In genomic region chr4:7661846-7662506, GRCh38 we compare ENCODE assay signal across 16 cellular contexts.
DNase-seq lines count a peak whose midpoint lies in the region; ATAC-seq lines count a peak whose summit lies in the region.
"Had no signal": no experiment of that assay in that cellular context is flagged by ENCODE, and none has a peak within 500 bp of the region (broad histone marks: within the 10 kb centered on the region; RNA-seq: fewer than 3 reads in every experiment).

No MANE protein-coding gene starts in this region.

- H3K4me3 ChIP-seq in BLaER1 (no peak overlapping the region), H7 (ENCODE audit: insufficient read depth, low read depth, low read length) (no peak overlapping the region), neuronal stem cell (ENCODE audit: low read length in 2 of 2) (no peak overlapping the region)
- H3K4me3 ChIP-seq: GM23248 had no signal

- no peak overlapping the region for H3K18ac ChIP-seq in neuronal stem cell (ENCODE audit: low read length)

- no peak overlapping the region for H2BK5ac ChIP-seq in neuronal stem cell (ENCODE audit: low read length)

- H3K9ac ChIP-seq in BLaER1 (no peak overlapping the region), neuronal stem cell (ENCODE audit: low read depth, low read length, poor library complexity) (peak overlapping the region; percentile 21)
- H3K9ac ChIP-seq: GM23248, KMS-11 had no signal

- peak; percentile 85 for ATAC-seq in left lobe of liver

- H3K23ac ChIP-seq in neuronal stem cell (ENCODE audit: low read depth, low read length, poor library complexity), result no peak overlapping the region

- H3K36me3 ChIP-seq in BLaER1 (peaks cover 3% of the 10 kb centered on the region; the same call in 1 of the 2 replicates), H7 (replicated peaks; ENCODE audit: control insufficient read depth, insufficient read depth, low read length) (no peaks in the 10 kb centered on the region), neuronal stem cell (replicated peaks in 1 of 2; ENCODE audit: control insufficient read depth in 2 of 2, insufficient read depth in 2 of 2, low read length in 2 of 2) (no peaks in the 10 kb centered on the region)
- H3K36me3 ChIP-seq: BE2C had no signal

- no peak overlapping the region for H4K91ac ChIP-seq in neuronal stem cell (ENCODE audit: low read depth, low read length, poor library complexity)

- no peak overlapping the region for H2BK120ac ChIP-seq in neuronal stem cell (ENCODE audit: low read depth, low read length)

- H3K79me1 ChIP-seq in neuronal stem cell (ENCODE audit: low read depth, low read length), result peaks cover 1% of the 10 kb centered on the region

- no peak overlapping the region for H4K8ac ChIP-seq in neuronal stem cell (ENCODE audit: low read depth, low read length)

- H3K4me1 ChIP-seq in BLaER1, result peaks cover 36% of the 10 kb centered on the region
- peaks cover 0 to 10% of the 10 kb centered on the region in 2 donors for H3K4me1 ChIP-seq in neuronal stem cell (ENCODE audit: control insufficient read depth in 2 of 2, insufficient read depth in 1 of 2, low read depth in 1 of 2, low read length in 2 of 2)
- H3K4me1 ChIP-seq: BE2C had no signal

- no peak overlapping the region for H2BK15ac ChIP-seq in neuronal stem cell (ENCODE audit: low read length)

- DNase-seq in H7, result peak; percentile 59
- peak; percentile 84 for DNase-seq in left lobe of liver (ENCODE audit: low spot score)
- DNase-seq in neuronal stem cell (ENCODE audit: low spot score), result no peak
- no peak for DNase-seq in amniotic stem cell (lab: John Stamatoyannopoulos, UW)
- no peak for DNase-seq in cerebellar nuclear complex (lab: John Stamatoyannopoulos, UW)
- no peak for DNase-seq in AG20443 (ENCODE audit: low spot score)
- no peak for DNase-seq in HCEC 1CT
- DNase-seq: 8988T; BE2C; CD4-positive, alpha-beta memory T cell; DMS153; DMS79; GDM1; GM23248 had no signal

- H2AK5ac ChIP-seq in neuronal stem cell (ENCODE audit: low read depth, low read length), result no peak overlapping the region

- H3K27me3 ChIP-seq in BLaER1 (no peaks in the 10 kb centered on the region), H7 (ENCODE audit: control insufficient read depth, insufficient read depth, low read length) (no peaks in the 10 kb centered on the region), neuronal stem cell (ENCODE audit: control insufficient read depth in 3 of 3, insufficient read depth in 3 of 3, low read depth in 1 of 3, low read length in 3 of 3) (peaks cover 0 to 11% (median 0%) of the 10 kb centered on the region in 3 experiments)
- H3K27me3 ChIP-seq: BE2C had no signal

- H3K4me2 ChIP-seq in BLaER1 (peak overlapping the region; percentile 49), neuronal stem cell (ENCODE audit: insufficient read depth, low read length, poor library complexity, severe bottlenecking) (no peak overlapping the region)
- H3K4me2 ChIP-seq: KMS-11 had no signal

- H4K20me1 ChIP-seq in BLaER1, result no peaks in the 10 kb centered on the region

- H2AFZ ChIP-seq in neuronal stem cell (ENCODE audit: low read length), result no peak overlapping the region
- H2AFZ ChIP-seq: GM23248 had no signal

- no peak overlapping the region for H2BK12ac ChIP-seq in neuronal stem cell (ENCODE audit: low read length)

- H3K27ac ChIP-seq in BLaER1, result 0 out of 2 replicates have a peak overlapping the region, but pooled peaks have one; percentile 22
- no peak overlapping the region for H3K27ac ChIP-seq in neuronal stem cell (replicated peaks; ENCODE audit: low read length)
- H3K27ac ChIP-seq: GM23248, KMS-11 had no signal

- WGBS in neuronal stem cell (ENCODE audit: extremely low coverage in 2 of 2, insufficient read length in 2 of 2, insufficient replicate concordance in 1 of 2), 2 donors, result no CpG with 5 or more reads among the region's 13 CpGs

- no peak overlapping the region for H3K4ac ChIP-seq in neuronal stem cell (ENCODE audit: low read length)

- H3K9me3 ChIP-seq in BLaER1, result no peaks in the 10 kb centered on the region
- no peaks in the 10 kb centered on the region for H3K9me3 ChIP-seq in neuronal stem cell (replicated peaks in 1 of 2; ENCODE audit: control insufficient read depth in 2 of 2, insufficient read depth in 1 of 2, low read depth in 1 of 2, low read length in 2 of 2)
- H3K9me3 ChIP-seq: BE2C had no signal

- H3K14ac ChIP-seq in neuronal stem cell (ENCODE audit: low read length), result peak overlapping the region; percentile 40

Comparison
In these comparisons a context has a peak if more than half of its experiments do, and no peak if none do; other contexts are left out.
1. DNase-seq: peak in H7 (single experiment) and left lobe of liver (single experiment); none in neuronal stem cell (single experiment), amniotic stem cell (single experiment), cerebellar nuclear complex (0 of 2), AG20443 (single experiment) and HCEC 1CT (single experiment).